ENCODE assay signal across 16 cellular contexts in genomic region chr21:14121719-14122118, GRCh38.
"Had no signal": no experiment of that assay in that cellular context is flagged by ENCODE, and none has a peak within 500 bp of the region (broad histone marks: within the 10 kb centered on the region; RNA-seq: fewer than 3 reads in every experiment).

No MANE protein-coding gene starts in this region.

- ATAC-seq: left ventricle myocardium superior; right cardiac atrium; stimulated activated naive CD8-positive, alpha-beta T cell treated with anti-CD3 and anti-CD28 coated beads, Interleukin-15, Interleukin-2, amounts not matched to agents 100 U/mL and 50 U/mL, for 24 hours had no signal

- H3K9me3 ChIP-seq: esophagus muscularis mucosa, transverse colon, vagina had no signal

- H3K27me3 ChIP-seq: esophagus muscularis mucosa, transverse colon, vagina had no signal

- H3K36me3 ChIP-seq: esophagus muscularis mucosa, transverse colon, vagina had no signal

- H3K27ac ChIP-seq: esophagus muscularis mucosa, skin epidermis, transverse colon, vagina had no signal

- DNase-seq: activated CD4-positive, alpha-beta memory T cell treated with anti-CD3 and anti-CD28 coated beads, Interleukin-2, amount 10 ng/mL, durations not matched to agents 7 days and 5 days; activated CD4-positive, alpha-beta T cell treated with anti-CD3 and anti-CD28 coated beads for 4 hours; activated T-cell treated with anti-CD3 and anti-CD28 coated beads, Interleukin-2, amount 50 U/mL, for 24 hours; hippocampal formation; kidney; left ventricle myocardium superior; mesenchymal stem cell; occipital lobe; right cardiac atrium; stimulated activated CD4-positive, alpha-beta T cell treated with anti-CD3 and anti-CD28 coated beads, Interleukin-4, amount 100 ng/mL, for 24 hours; stimulated activated naive CD8-positive, alpha-beta T cell treated with anti-CD3 and anti-CD28 coated beads, Interleukin-15, Interleukin-2, amounts not matched to agents 100 U/mL and 50 U/mL, for 24 hours; T1000; transverse colon had no signal

- H3K4me3 ChIP-seq: esophagus muscularis mucosa, skin epidermis, transverse colon, vagina had no signal

- H3K4me1 ChIP-seq: esophagus muscularis mucosa, transverse colon, vagina had no signal
